Comparison of ENCODE assay signal across 16 cellular contexts in genomic region chr1:188140958-188141357, GRCh38.
"Had no signal": no experiment of that assay in that cellular context is flagged by ENCODE, and none has a peak within 500 bp of the region (broad histone marks: within the 10 kb centered on the region; RNA-seq: fewer than 3 reads in every experiment).

No MANE protein-coding gene starts in this region.

- H3K9me3 ChIP-seq: tibial artery had no signal

- H3K4me1 ChIP-seq: tibial artery had no signal

- H3K27me3 ChIP-seq: tibial artery had no signal

- H3K4me3 ChIP-seq: tibial artery had no signal

- H3K36me3 ChIP-seq: tibial artery had no signal

- H3K27ac ChIP-seq: tibial artery had no signal

- DNase-seq: activated CD4-positive, alpha-beta T cell treated with anti-CD3 and anti-CD28 coated beads, Interleukin-2, amount 50 U/mL, for 1 hour; activated CD8-positive, alpha-beta memory T cell treated with anti-CD3 and anti-CD28 coated beads for 24 hours; activated naive CD4-positive, alpha-beta T cell; activated naive CD8-positive, alpha-beta T cell treated with anti-CD3 and anti-CD28 coated beads, Interleukin-2, amount 10 ng/mL, durations not matched to agents 7 days and 5 days; aorta; cerebellar nuclear complex; effector memory CD4-positive, alpha-beta T cell; foreskin melanocyte; head of caudate nucleus; nucleus accumbens; posterior cingulate gyrus; retina; stimulated activated CD4-positive, alpha-beta T cell treated with anti-CD3 and anti-CD28 coated beads, Interleukin-15, amount 100 ng/mL, for 24 hours; stimulated activated CD4-positive, alpha-beta T cell treated with anti-CD3 and anti-CD28 coated beads, Interleukin-4, amount 100 ng/mL, for 1 hour; stimulated activated naive B cell treated with anti-CD40 and anti-IgM and Interleukin-4, amounts not matched to agents 10 μg/mL and 1 μg/mL and 100 μg/mL, for 72 hours; tibial artery had no signal
